ENCODE assay signal across 10 cellular contexts in genomic region chr1:112849967-112850641, GRCh38.
DNase-seq lines count a peak whose midpoint lies in the region; ATAC-seq and TF ChIP-seq lines count a peak whose summit lies in the region.
"Had no signal": no experiment of that assay in that cellular context is flagged by ENCODE, and none has a peak within 500 bp of the region (broad histone marks: within the 10 kb centered on the region; RNA-seq: fewer than 3 reads in every experiment).

No MANE protein-coding gene starts in this region.

- no peaks in the 10 kb centered on the region for H3K36me3 Mint-ChIP-seq in activated CD4-positive, alpha-beta T cell treated with anti-CD3 and anti-CD28 coated beads for 36 hours (ENCODE audit: low read depth)

- POLR2A ChIA-PET in activated CD4-positive, alpha-beta T cell treated with anti-CD3 and anti-CD28 coated beads for 36 hours (lab: Charles Lee): no interaction called here

- no peaks in the 10 kb centered on the region for H3K9me3 ChIP-seq in testis

- in situ Hi-C loops in astrocyte of the spinal cord (cut with HindIII; ENCODE audit: low sequenced_read_pairs): no loop called here

- H3K4me1 Mint-ChIP-seq in activated CD4-positive, alpha-beta T cell treated with anti-CD3 and anti-CD28 coated beads for 36 hours: no peaks in the 10 kb centered on the region

- 18 to 21% methylated on average over 35 to 41 of the region's 41 CpGs for WGBS in testis, 2 donors

- no peak overlapping the region for H3K4me3 Mint-ChIP-seq in activated CD4-positive, alpha-beta T cell treated with anti-CD3 and anti-CD28 coated beads for 36 hours
- H3K4me3 Mint-ChIP-seq: T-helper 1 cell treated with Interleukin-12 subunit alpha and Interleukin-12 subunit beta and Interleukin-4 antibody, amounts not matched to agents 30 μg/mL and 1 μg/mL, for 36 hours had no signal

- H3K27me3 ChIP-seq in testis: no peaks in the 10 kb centered on the region

- DNase-seq in DMS 273 (lab: John Stamatoyannopoulos, UW; ENCODE audit: unreplicated experiment) (peak; percentile 73), DMS 273 treated with DMSO at 0.1 percent for 48 hours (lab: John Stamatoyannopoulos, UW) (no peak), astrocyte of the spinal cord (ENCODE audit: low read depth, low spot score) (no peak), left lobe of liver (ENCODE audit: low spot score) (peak; percentile 44), testis (no peak), LoVo (ENCODE audit: low spot score) (no peak), NCI-H1105 (lab: John Stamatoyannopoulos, UW) (no peak)
- DNase-seq in activated CD4-positive, alpha-beta T cell treated with anti-CD3 and anti-CD28 coated beads for 36 hours: no peak

- H3K36me3 ChIP-seq in testis (ENCODE audit: low read depth, missing control alignments): no peaks in the 10 kb centered on the region

- no peak for TF ChIP-seq POLR2A in testis (IDR thresholded peaks at IDR 0.05)

- peak; percentile 47 for ATAC-seq in left lobe of liver
- ATAC-seq in activated CD4-positive, alpha-beta T cell treated with anti-CD3 and anti-CD28 coated beads for 36 hours: no peak

- no peaks in the 10 kb centered on the region for H3K9me3 Mint-ChIP-seq in activated CD4-positive, alpha-beta T cell treated with anti-CD3 and anti-CD28 coated beads for 36 hours (ENCODE audit: low read depth)
- H3K9me3 Mint-ChIP-seq: T-helper 1 cell treated with Interleukin-12 subunit alpha and Interleukin-12 subunit beta and Interleukin-4 antibody, amounts not matched to agents 30 μg/mL and 1 μg/mL, for 36 hours had no signal

- TF ChIP-seq CTCF in astrocyte of the spinal cord (IDR thresholded peaks at IDR 0.05; ENCODE audit: low read depth, low read length): no peak
- TF ChIP-seq CTCF in testis (IDR thresholded peaks at IDR 0.05): no peak

- CTCF ChIA-PET in activated CD4-positive, alpha-beta T cell treated with anti-CD3 and anti-CD28 coated beads for 36 hours (lab: Charles Lee): no interaction called here

- H3K4me3 ChIP-seq in astrocyte of the spinal cord (ENCODE audit: low read depth, low read length) (peak overlapping the region; percentile 34), testis (peak overlapping the region; percentile 45 to 65)

- intact Hi-C loops in testis (cut with DNase I; ENCODE audit: low total_unique reads): no loop called here
- intact Hi-C loops in activated CD4-positive, alpha-beta T cell treated with anti-CD3 and anti-CD28 coated beads for 36 hours (cut with DNase I, micrococcal nuclease): no loop called here

- H3K4me1 ChIP-seq in testis: no peaks in the 10 kb centered on the region

- H3K27ac ChIP-seq in testis: no peak overlapping the region
- H3K27ac ChIP-seq: 22Rv1 had no signal

- peaks cover 46% of the 10 kb centered on the region for H3K27me3 Mint-ChIP-seq in activated CD4-positive, alpha-beta T cell treated with anti-CD3 and anti-CD28 coated beads for 36 hours

- no peak overlapping the region for H3K27ac Mint-ChIP-seq in activated CD4-positive, alpha-beta T cell treated with anti-CD3 and anti-CD28 coated beads for 36 hours
- H3K27ac Mint-ChIP-seq: T-helper 1 cell treated with Interleukin-12 subunit alpha and Interleukin-12 subunit beta and Interleukin-4 antibody, amounts not matched to agents 30 μg/mL and 1 μg/mL, for 36 hours had no signal

Comparison
In these comparisons a context has a peak if more than half of its experiments do, and no peak if none do; other contexts are left out.
1. DNase-seq: peak in DMS 273 (single experiment) and left lobe of liver (single experiment); none in DMS 273 treated with DMSO at 0.1 percent for 48 hours (single experiment), astrocyte of the spinal cord (single experiment), testis (single experiment), activated CD4-positive, alpha-beta T cell treated with anti-CD3 and anti-CD28 coated beads for 36 hours (single experiment), LoVo (single experiment) and NCI-H1105 (single experiment).